ENCODE assay signal across 10 cellular contexts in genomic region chr19:49491030-49491803, GRCh38. TPM values are rescaled to one million over a fixed set of nuclear protein-coding genes. Genes with fewer than 3 reads are reported as not detected.
A peak's percentile ranks its signal among the peaks of the same experiment; 100 is the strongest.
DNase-seq lines count a peak whose midpoint lies in the region; ATAC-seq, FAIRE-seq and TF ChIP-seq lines count a peak whose summit lies in the region.
"Had no signal": no experiment of that assay in that cellular context is flagged by ENCODE, and none has a peak within 500 bp of the region (broad histone marks: within the 10 kb centered on the region; RNA-seq: fewer than 3 reads in every experiment).

No MANE protein-coding gene starts in this region.

- intact Hi-C loops in esophagus squamous epithelium (cut with DNase I), result no loop called here
- intact Hi-C loops in prostate gland (cut with DNase I), result no loop called here

- no peaks in the 10 kb centered on the region for H3K9me2 ChIP-seq in DOHH2 (replicated peaks; ENCODE audit: control insufficient read depth, low read length)

- TF ChIP-seq CTCF in A549 (IDR thresholded peaks at IDR 0.05), result no peak
- no peak for TF ChIP-seq CTCF in DOHH2 (IDR thresholded peaks at IDR 0.05; ENCODE audit: low read depth, low read length, poor library complexity, severe bottlenecking)
- TF ChIP-seq CTCF in RWPE2 (IDR thresholded peaks at IDR 0.05; ENCODE audit: poor library complexity, severe bottlenecking), result no peak
- TF ChIP-seq CTCF in esophagus squamous epithelium (IDR thresholded peaks at IDR 0.05), result no peak
- TF ChIP-seq CTCF in prostate gland (IDR thresholded peaks at IDR 0.05), result no peak

- no peak for TF ChIP-seq RAD21 in A549 (conservative IDR thresholded peaks at IDR 0.05 in 1 of 2, IDR thresholded peaks at IDR 0.05 in 1 of 2)

- H3F3A ChIP-seq in DOHH2 (ENCODE audit: control insufficient read depth, insufficient read depth), result peaks cover 73% of the 10 kb centered on the region

- H3K4me2 ChIP-seq in A549 (peak overlapping the region; percentile 80), DOHH2 (ENCODE audit: low read length) (peak overlapping the region; percentile 98; the same call in 1 of the 2 replicates)

- peaks cover 60% of the 10 kb centered on the region for H3K36me3 ChIP-seq in DOHH2 (ENCODE audit: control insufficient read depth, low read length)
- H3K36me3 ChIP-seq in RWPE2 (ENCODE audit: low read depth), result peaks cover 59% of the 10 kb centered on the region
- peaks cover 16 to 50% (median 31%) of the 10 kb centered on the region in 3 donors for H3K36me3 ChIP-seq in esophagus squamous epithelium
- peaks cover 23 to 26% of the 10 kb centered on the region in 2 donors for H3K36me3 ChIP-seq in prostate gland

- CTCF ChIA-PET in A549 (lab: Yijun Ruan, JAX), result interaction anchor here (1.7 kb wide), 1 partner anchor 33 kb away, joined by 4 read pairs; no protein-coding TSS in a partner anchor

- peak overlapping the region; percentile 71; the same call in 2 of the 3 replicates for H3K4me3 ChIP-seq in A549
- no peak overlapping the region; the same call in 1 of the 2 replicates for H3K4me3 ChIP-seq in DOHH2 (ENCODE audit: low read length)
- H3K4me3 ChIP-seq in RWPE2 (ENCODE audit: severe bottlenecking), result no peak overlapping the region
- H3K4me3 ChIP-seq in esophagus squamous epithelium, result no peak overlapping the region
- H3K4me3 ChIP-seq in prostate gland, result no peak overlapping the region

- peaks cover 27% of the 10 kb centered on the region for H4K20me1 ChIP-seq in DOHH2 (ENCODE audit: control insufficient read depth, insufficient read depth, low read depth, low read length)

- WGBS in A549 (ENCODE audit: missing lambda C conversion rate), result 77% methylated on average over 16 of the region's 17 CpGs
- 65 to 72% methylated on average over 6 to 11 of the region's 17 CpGs for WGBS in esophagus squamous epithelium, 2 donors
- 80% methylated on average over 17 of the region's 17 CpGs for WGBS in prostate gland

- H3K27ac ChIP-seq in A549 (peak overlapping the region; percentile 94 to 95; a peak in 3 of 6 replicates), DOHH2 (ENCODE audit: low read depth, low read length) (peak overlapping the region; percentile 95), RWPE2 (ENCODE audit: poor library complexity, severe bottlenecking) (peak overlapping the region; percentile 89), esophagus squamous epithelium (peak overlapping the region in 3 of 4 donors; percentile 93 to 98 (median 96)), prostate gland (no peak overlapping the region)

- no peak for TF ChIP-seq EP300 in A549 (IDR thresholded peaks at IDR 0.05)

- peaks cover 40% of the 10 kb centered on the region for H3K79me2 ChIP-seq in DOHH2 (ENCODE audit: control insufficient read depth, low read length)

- H3K9me3 ChIP-seq in A549, result no peaks in the 10 kb centered on the region
- no peaks in the 10 kb centered on the region for H3K9me3 ChIP-seq in DOHH2 (ENCODE audit: control insufficient read depth, insufficient read depth, low read length)
- H3K9me3 ChIP-seq in RWPE2 (ENCODE audit: severe bottlenecking), result no peaks in the 10 kb centered on the region
- H3K9me3 ChIP-seq in esophagus squamous epithelium, result no peaks in the 10 kb centered on the region
- no peaks in the 10 kb centered on the region for H3K9me3 ChIP-seq in prostate gland

- no peak for ATAC-seq in A549
- no peak for ATAC-seq in RWPE2 (ENCODE audit: low read depth)

- POLR2A ChIA-PET in A549 (lab: Yijun Ruan, JAX), result interaction anchor here (2.3 kb wide), 1 partner anchor 12 kb away, joined by 12 read pairs; no protein-coding TSS in a partner anchor

- H3K27me3 ChIP-seq in DOHH2 (ENCODE audit: control insufficient read depth, low read length) (no peaks in the 10 kb centered on the region), RWPE2 (ENCODE audit: insufficient read depth, poor library complexity, severe bottlenecking) (no peaks in the 10 kb centered on the region), esophagus squamous epithelium (no peaks in the 10 kb centered on the region), prostate gland (replicated peaks; ENCODE audit: insufficient read depth) (no peaks in the 10 kb centered on the region)

- peaks cover 32% of the 10 kb centered on the region for H3K4me1 ChIP-seq in A549
- peaks cover 71% of the 10 kb centered on the region for H3K4me1 ChIP-seq in DOHH2 (ENCODE audit: control insufficient read depth, low read length)
- H3K4me1 ChIP-seq in RWPE2 (ENCODE audit: insufficient read depth, poor library complexity, severe bottlenecking), result no peaks in the 10 kb centered on the region
- H3K4me1 ChIP-seq in esophagus squamous epithelium, result peaks cover 13 to 52% (median 32%) of the 10 kb centered on the region in 3 donors
- peaks cover 17% of the 10 kb centered on the region for H3K4me1 ChIP-seq in prostate gland (replicated peaks)

- TF ChIP-seq POLR2A in A549 (IDR thresholded peaks at IDR 0.05; ENCODE audit: low read length) (no peak), esophagus squamous epithelium (IDR thresholded peaks at IDR 0.05) (no peak), prostate gland (IDR thresholded peaks at IDR 0.05) (no peak)

- FAIRE-seq in A549 (lab: Jason Lieb, UNC), result no peak
- FAIRE-seq: HTR-8/SVneo had no signal

- DNase-seq in A549 (ENCODE audit: low read depth in 1 of 2, low spot score in 1 of 2), result no peak
- DNase-seq in RWPE2 (ENCODE audit: low spot score), result no peak
- DNase-seq in esophagus squamous epithelium (lab: John Stamatoyannopoulos, UW), result no peak
- DNase-seq in nucleus accumbens (lab: John Stamatoyannopoulos, UW), result no peak
- no peak for DNase-seq in NCI-H1105 treated with DMSO at 0.1 percent for 48 hours (lab: John Stamatoyannopoulos, UW)
- no peak for DNase-seq in activated effector memory CD4-positive, alpha-beta T cell treated with anti-CD3 and anti-CD28 coated beads, Interleukin-2, amount 50 U/mL, for 16 hours
- no peak for DNase-seq in prostate gland (ENCODE audit: low spot score)
- DNase-seq: NCI-H226 had no signal

TF ChIP-seq in A549, 52 proteins besides CTCF, POLR2A, EP300 and RAD21 (continues in another document):
- TF ChIP-seq JUN (IDR thresholded peaks at IDR 0.05) (no peak; a peak in 1 of 5 replicates), POLR2AphosphoS2 (conservative IDR thresholded peaks at IDR 0.05; ENCODE audit: low read length) (no peak), HMGXB4 (CRISPR knock-in tag; IDR thresholded peaks at IDR 0.05; ENCODE audit: borderline replicate concordance) (no peak), MYC (IDR thresholded peaks at IDR 0.05; ENCODE audit: borderline replicate concordance, low read length) (no peak), CBX8 (IDR thresholded peaks at IDR 0.05) (no peak)

RNA-seq across cellular contexts. Expression of gene RPL13A, which starts 3.8 kb away (rescaled TPM):
- polyA plus RNA-seq in A549 (2011; rRNA removed), result 5,391 and 5,410 TPM in 2 replicates
- 6,169 and 7,252 TPM in 2 replicates for polyA plus RNA-seq in A549 (2012; cell fraction: cytosol; rRNA removed)
- 3,653 and 3,684 TPM in 2 replicates for polyA plus RNA-seq in A549 (2012; cell fraction: nucleus; rRNA removed)
- polyA plus RNA-seq in A549 (2017; fragmentation: RNase III; extraction: RNeasy Plus Mini Kit Qiagen cat#74134 plus additional on column Dnase treatment), result 3,383 to 3,595 TPM (median 3,438 TPM) in 3 replicates
- polyA minus RNA-seq in A549 (2011; rRNA and poly(A)+ RNA removed), result 1,893 and 2,022 TPM in 2 replicates
- total RNA-seq in esophagus squamous epithelium, result 1,000 to 10,000 TPM; 1,642 to 4,119 (median 2,165) TPM
- 1,000 to 10,000 TPM; 2,414 to 3,956 TPM for total RNA-seq in prostate gland

RNA-seq across cellular contexts. Expression of gene RPS11, which starts 5.0 kb away (rescaled TPM):
- polyA plus RNA-seq in A549 (2011; rRNA removed) (2,624 and 3,014 TPM in 2 replicates), A549 (2017; fragmentation: RNase III; extraction: RNeasy Plus Mini Kit Qiagen cat#74134 plus additional on column Dnase treatment) (3,721 to 3,877 TPM (median 3,793 TPM) in 3 replicates)
- 5,125 and 7,098 TPM in 2 replicates for polyA plus RNA-seq in A549 (2012; cell fraction: cytosol; rRNA removed)
- 2,789 and 3,629 TPM in 2 replicates for polyA plus RNA-seq in A549 (2012; cell fraction: nucleus; rRNA removed)
- polyA minus RNA-seq in A549 (2011; rRNA and poly(A)+ RNA removed), result 1,828 and 2,481 TPM in 2 replicates
- total RNA-seq in esophagus squamous epithelium (1,000 to 10,000 TPM; 2,317 to 5,784 (median 3,336) TPM), prostate gland (1,000 to 10,000 TPM; 4,118 to 4,499 TPM)

RNA-seq across cellular contexts. Expression of gene FLT3LG, which starts 17.2 kb away (rescaled TPM):
- polyA plus RNA-seq in A549 (2011; rRNA removed), result 0.42 and 0.58 TPM in 2 replicates
- polyA plus RNA-seq in A549 (2012; cell fraction: cytosol; rRNA removed), result 0.75 and 1.4 TPM in 2 replicates
- polyA plus RNA-seq in A549 (2012; cell fraction: nucleus; rRNA removed), result 1.9 and 2.2 TPM in 2 replicates
- 0.99 to 1.2 TPM (median 1.0 TPM) in 3 replicates for polyA plus RNA-seq in A549 (2017; fragmentation: RNase III; extraction: RNeasy Plus Mini Kit Qiagen cat#74134 plus additional on column Dnase treatment)
- 0.41 and 0.92 TPM in 2 replicates for polyA minus RNA-seq in A549 (2011; rRNA and poly(A)+ RNA removed)
- 1 to 10 TPM in 3 of 4 donors, under 1 TPM in 1; 0.75 to 4.2 (median 2.7) TPM for total RNA-seq in esophagus squamous epithelium
- total RNA-seq in prostate gland, result 10 to 100 TPM in 1 of 2 donors, 1 to 10 TPM in 1; 2.9 to 10.7 TPM

RNA-seq across cellular contexts. Expression of gene FCGRT, which starts 21.2 kb away (rescaled TPM):
- polyA plus RNA-seq in A549 (2011; rRNA removed) (25.7 and 32.0 TPM in 2 replicates), A549 (2017; fragmentation: RNase III; extraction: RNeasy Plus Mini Kit Qiagen cat#74134 plus additional on column Dnase treatment) (20.0 to 28.4 TPM (median 28.4 TPM) in 3 replicates)
- polyA plus RNA-seq in A549 (2012; cell fraction: cytosol; rRNA removed), result 20.4 and 28.0 TPM in 2 replicates
- polyA plus RNA-seq in A549 (2012; cell fraction: nucleus; rRNA removed), result 47.2 and 48.8 TPM in 2 replicates
- polyA minus RNA-seq in A549 (2011; rRNA and poly(A)+ RNA removed), result 23.9 and 24.7 TPM in 2 replicates
- total RNA-seq in esophagus squamous epithelium (100 to 1,000 TPM in 1 of 4 donors, 10 to 100 TPM in 3; 18.0 to 129 (median 60.0) TPM), prostate gland (100 to 1,000 TPM; 140 to 153 TPM)

RNA-seq across cellular contexts. Expression of gene RCN3, which starts 36.6 kb away (rescaled TPM):
- polyA plus RNA-seq in A549 (2011; rRNA removed) (0.31 and 0.41 TPM in 2 replicates), A549 (2017; fragmentation: RNase III; extraction: RNeasy Plus Mini Kit Qiagen cat#74134 plus additional on column Dnase treatment) (1.6 to 2.1 TPM (median 1.8 TPM) in 3 replicates)
- polyA plus RNA-seq in A549 (2012; cell fraction: cytosol; rRNA removed), result 0.78 and 0.98 TPM in 2 replicates
- polyA plus RNA-seq in A549 (2012; cell fraction: nucleus; rRNA removed), result 5.4 and 5.7 TPM in 2 replicates
- not detected in 2 replicates for polyA minus RNA-seq in A549 (2011; rRNA and poly(A)+ RNA removed)
- total RNA-seq in esophagus squamous epithelium (1 to 10 TPM; 1.0 to 7.2 (median 2.3) TPM), prostate gland (10 to 100 TPM in 1 of 2 donors, 1 to 10 TPM in 1; 2.5 to 14.5 TPM)

Comparison
In these comparisons a context has a peak if more than half of its experiments do, and no peak if none do; other contexts are left out.
1. H3K27ac ChIP-seq: peak in A549 (2 of 2), DOHH2 (single experiment), RWPE2 (single experiment) and esophagus squamous epithelium (3 of 4); none in prostate gland (0 of 2).